In the genomic region with DNA sequence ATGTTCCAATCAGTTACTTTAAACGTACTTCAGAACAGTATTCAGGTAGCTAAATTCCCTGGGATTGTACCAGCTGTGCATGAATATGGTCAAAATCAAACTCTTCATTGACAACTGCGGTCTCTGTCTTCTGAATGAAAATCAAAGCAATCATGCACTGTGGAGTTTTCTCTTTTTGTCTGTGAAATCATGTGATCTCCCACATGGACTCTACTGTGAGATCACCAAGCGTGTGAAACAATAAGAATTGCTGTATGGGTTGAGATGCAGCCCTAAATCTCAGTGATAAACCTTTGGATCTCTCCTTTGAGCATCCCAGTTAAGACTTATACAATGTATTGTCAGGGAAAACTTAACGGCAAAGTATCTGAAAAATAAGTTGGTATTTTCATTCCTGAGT, we compare ENCODE assay signal across 28 cellular contexts. TPM values are rescaled to one million over a fixed set of nuclear protein-coding genes. Genes with fewer than 3 reads are reported as not detected.
"Had no signal": no experiment of that assay in that cellular context is flagged by ENCODE, and none has a peak within 500 bp of the region (broad histone marks: within the 10 kb centered on the region; RNA-seq: fewer than 3 reads in every experiment).

No MANE protein-coding gene starts in this region.

- DNase-seq: activated CD4-positive, alpha-beta T cell treated with anti-CD3 and anti-CD28 coated beads for 36 hours; activated CD4-positive, CD25-positive, alpha-beta regulatory T cell; activated CD8-positive, alpha-beta T cell treated with anti-CD3 and anti-CD28 coated beads, Interleukin-2, amount 10 ng/mL, durations not matched to agents 7 days and 5 days; activated naive CD4-positive, alpha-beta T cell; activated T-cell treated with anti-CD3 and anti-CD28 coated beads for 4 hours; activated T-cell treated with anti-CD3 and anti-CD28 coated beads, Interleukin-2, amount 50 U/mL, for 72 hours; body of pancreas; cerebellar nuclear complex; colonic mucosa; effector CD8-positive, alpha-beta T cell; esophagus squamous epithelium; foreskin melanocyte; glutamatergic neuron; kidney; left colon; naive thymus-derived CD8-positive, alpha-beta T cell; posterior cingulate gyrus; retina; small intestine; stimulated activated naive B cell treated with anti-CD40 and anti-IgM and Interleukin-4, amounts not matched to agents 10 μg/mL and 1 μg/mL and 100 μg/mL, for 72 hours; stomach; tibial artery had no signal

- H3K9me3 ChIP-seq: body of pancreas, colonic mucosa, esophagus squamous epithelium, suprapubic skin, tibial artery had no signal

- FAIRE-seq: endometrium, kidney, small intestine had no signal

- H3K79me2 ChIP-seq: hepatocyte had no signal

- ATAC-seq: activated CD4-positive, alpha-beta T cell treated with anti-CD3 and anti-CD28 coated beads for 36 hours; activated CD8-positive, alpha-beta T cell treated with anti-CD3 and anti-CD28 coated beads, Interleukin-2, amount 10 ng/mL, durations not matched to agents 7 days and 5 days; activated naive CD4-positive, alpha-beta T cell treated with anti-CD3 and anti-CD28 coated beads, Interleukin-2, amount 50 U/mL, for 72 hours; activated T-cell treated with anti-CD3 and anti-CD28 coated beads, Interleukin-2, amount 50 U/mL, for 72 hours; body of pancreas; left colon; naive thymus-derived CD8-positive, alpha-beta T cell; sciatic nerve; stimulated activated naive B cell treated with anti-CD40 and anti-IgM and Interleukin-4, amounts not matched to agents 10 μg/mL and 1 μg/mL and 100 μg/mL, for 72 hours had no signal

- H3K4me3 ChIP-seq: body of pancreas, colonic mucosa, esophagus squamous epithelium, hepatocyte, stomach, suprapubic skin, tibial artery had no signal

- H3K27me3 ChIP-seq: body of pancreas, tibial artery had no signal

- H3K4me1 ChIP-seq: colonic mucosa had no signal

- H3K36me3 ChIP-seq: colonic mucosa, esophagus squamous epithelium, stomach, suprapubic skin, tibial artery had no signal

- H3K4me2 ChIP-seq: hepatocyte had no signal

- H3K27ac ChIP-seq: body of pancreas, colonic mucosa, epithelial cell of prostate, esophagus squamous epithelium, hepatocyte, suprapubic skin, tibial artery had no signal

RNA-seq across cellular contexts. Expression of gene NRG2, which starts 6.1 kb away (rescaled TPM):
- total RNA-seq: activated CD8-positive, alpha-beta T cell treated with anti-CD3 and anti-CD28 coated beads, Interleukin-2, amount 10 ng/mL, durations not matched to agents 7 days and 5 days had no signal
